In genomic region chr16:84013787-84014569, GRCh38 we compare ENCODE assay signal across 8 cellular contexts. TPM values are rescaled to one million over a fixed set of nuclear protein-coding genes. Genes with fewer than 3 reads are reported as not detected.
DNase-seq lines count a peak whose midpoint lies in the region; ATAC-seq lines count a peak whose summit lies in the region.

No MANE protein-coding gene starts in this region.

- H2AK5ac ChIP-seq in neuronal stem cell (ENCODE audit: low read depth, low read length) = no peak overlapping the region

- H3K36me3 ChIP-seq in neuronal stem cell (replicated peaks in 1 of 2; ENCODE audit: control insufficient read depth in 2 of 2, insufficient read depth in 2 of 2, low read length in 2 of 2) = no peaks in the 10 kb centered on the region

- H4K8ac ChIP-seq in neuronal stem cell (ENCODE audit: low read depth, low read length) = no peak overlapping the region

- H2BK120ac ChIP-seq in neuronal stem cell (ENCODE audit: low read depth, low read length) = no peak overlapping the region

- no peak overlapping the region for H3K23ac ChIP-seq in neuronal stem cell (ENCODE audit: low read depth, low read length, poor library complexity)

- H3K4me3 Mint-ChIP-seq in effector memory CD8-positive, alpha-beta T cell = peak overlapping the region in 1 of 2 donors; percentile 51

- H3K9ac ChIP-seq in neuronal stem cell (ENCODE audit: low read depth, low read length, poor library complexity) = no peak overlapping the region

- H3K9me3 Mint-ChIP-seq in effector memory CD8-positive, alpha-beta T cell = peaks cover 4 to 13% of the 10 kb centered on the region in 2 donors

- H3K4ac ChIP-seq in neuronal stem cell (ENCODE audit: low read length) = no peak overlapping the region

- H3K4me1 Mint-ChIP-seq in effector memory CD8-positive, alpha-beta T cell (ENCODE audit: low read depth in 2 of 2) = peaks cover 6 to 9% of the 10 kb centered on the region in 2 donors

- peaks cover 0 to 2% of the 10 kb centered on the region in 2 donors for H3K4me1 ChIP-seq in neuronal stem cell (ENCODE audit: control insufficient read depth in 2 of 2, insufficient read depth in 1 of 2, low read depth in 1 of 2, low read length in 2 of 2)

- no peak overlapping the region for H2BK5ac ChIP-seq in neuronal stem cell (ENCODE audit: low read length)

- H4K91ac ChIP-seq in neuronal stem cell (ENCODE audit: low read depth, low read length, poor library complexity) = no peak overlapping the region

- H3K27me3 Mint-ChIP-seq in effector memory CD8-positive, alpha-beta T cell = peaks cover 0 to 43% of the 10 kb centered on the region in 2 donors

- H3K27ac ChIP-seq in neuronal stem cell (replicated peaks; ENCODE audit: low read length) = no peak overlapping the region

- peaks cover 3 to 7% of the 10 kb centered on the region in 2 donors for H3K9me3 ChIP-seq in neuronal stem cell (replicated peaks in 1 of 2; ENCODE audit: control insufficient read depth in 2 of 2, insufficient read depth in 1 of 2, low read depth in 1 of 2, low read length in 2 of 2)

- H3K27me3 ChIP-seq in neuronal stem cell (ENCODE audit: control insufficient read depth in 3 of 3, insufficient read depth in 3 of 3, low read depth in 1 of 3, low read length in 3 of 3) = no peaks in the 10 kb centered on the region

- no peaks in the 10 kb centered on the region for H3K36me3 Mint-ChIP-seq in effector memory CD8-positive, alpha-beta T cell (ENCODE audit: insufficient read depth)

- H2BK15ac ChIP-seq in neuronal stem cell (ENCODE audit: low read length) = no peak overlapping the region

- H3K27ac Mint-ChIP-seq in effector memory CD8-positive, alpha-beta T cell = no peak overlapping the region

- DNase-seq in A172 (ENCODE audit: low spot score) = peak; percentile 97
- peak; percentile 79 for DNase-seq in NCI-H2196 treated with DMSO at 0.1 percent for 48 hours (lab: John Stamatoyannopoulos, UW; ENCODE audit: unreplicated experiment)
- peak; percentile 15 for DNase-seq in activated CD4-positive, alpha-beta T cell treated with anti-CD3 and anti-CD28 coated beads for 1 hour
- peak in 2 of 3 experiments; percentile 2 to 26 for DNase-seq in effector memory CD8-positive, alpha-beta T cell
- peak; percentile 90 for DNase-seq in neuronal stem cell (ENCODE audit: low spot score)
- DNase-seq in NCI-H1694 (lab: John Stamatoyannopoulos, UW) = no peak

- no CpG with 5 or more reads among the region's 14 CpGs for WGBS in neuronal stem cell (ENCODE audit: extremely low coverage in 2 of 2, insufficient read length in 2 of 2, insufficient replicate concordance in 1 of 2), 2 donors

- H2BK12ac ChIP-seq in neuronal stem cell (ENCODE audit: low read length) = no peak overlapping the region

- ATAC-seq in GM18861 (IDR thresholded peaks at IDR 0.05; ENCODE audit: unreplicated experiment) (peak; percentile 70), HG03064 (IDR thresholded peaks at IDR 0.05; ENCODE audit: low read depth, unreplicated experiment) (peak; percentile 78)
- ATAC-seq in effector memory CD8-positive, alpha-beta T cell (replicated peaks) = peak; percentile 59

- no peak overlapping the region for H3K18ac ChIP-seq in neuronal stem cell (ENCODE audit: low read length)

- H3K14ac ChIP-seq in neuronal stem cell (ENCODE audit: low read length) = no peak overlapping the region

- no peaks in the 10 kb centered on the region for H3K79me1 ChIP-seq in neuronal stem cell (ENCODE audit: low read depth, low read length)

- no peak overlapping the region for H3K4me2 ChIP-seq in neuronal stem cell (ENCODE audit: insufficient read depth, low read length, poor library complexity, severe bottlenecking)

- H2AFZ ChIP-seq in neuronal stem cell (ENCODE audit: low read length) = no peak overlapping the region

- H3K4me3 ChIP-seq in neuronal stem cell (ENCODE audit: low read length in 2 of 2) = no peak overlapping the region

RNA-seq across cellular contexts. Expression of gene SLC38A8, which starts 28.6 kb away (rescaled TPM):
- not detected in 2 replicates for total RNA-seq in A172 (2014; rRNA removed; shearing (Covaris generic))
- polyA plus RNA-seq in neuronal stem cell (2013, experiment 1 of 2) = 0.32 TPM
- 0.18 TPM for polyA plus RNA-seq in neuronal stem cell (2013, experiment 2 of 2)

RNA-seq across cellular contexts. Expression of gene NECAB2, which starts 45.9 kb away (rescaled TPM):
- total RNA-seq in A172 (2014; rRNA removed; shearing (Covaris generic)) = 2.2 and 8.5 TPM in 2 replicates
- 23.1 TPM for polyA plus RNA-seq in neuronal stem cell (2013, experiment 1 of 2)
- 20.8 TPM for polyA plus RNA-seq in neuronal stem cell (2013, experiment 2 of 2)
